26 cellular contexts compared by ENCODE assay signal in genomic region chrX:86237482-86237881, GRCh38.
"Had no signal": no experiment of that assay in that cellular context is flagged by ENCODE, and none has a peak within 500 bp of the region (broad histone marks: within the 10 kb centered on the region; RNA-seq: fewer than 3 reads in every experiment).

No MANE protein-coding gene starts in this region.

- H3K4me1 Mint-ChIP-seq: activated CD4-positive, alpha-beta T cell treated with anti-CD3 and anti-CD28 coated beads, Interleukin-2, amount 10 ng/mL, durations not matched to agents 24 days and 14 days; activated naive CD8-positive, alpha-beta T cell treated with anti-CD3 and anti-CD28 coated beads for 36 hours; activated T-helper 17 cell treated with anti-CD3 and anti-CD28 coated beads, Interleukin-2, amount 50 U/mL, for 72 hours; central memory CD8-positive, alpha-beta T cell had no signal

- H2AFZ ChIP-seq: PC-9 had no signal

- DNase-seq: activated CD4-positive, alpha-beta T cell treated with anti-CD3 and anti-CD28 coated beads, Interleukin-2, amount 10 ng/mL, durations not matched to agents 24 days and 14 days; activated CD4-positive, alpha-beta T cell treated with anti-CD3 and anti-CD28 coated beads, Interleukin-2, amount 50 U/mL, for 4 hours; activated CD8-positive, alpha-beta T cell treated with anti-CD3 and anti-CD28 coated beads for 36 hours; activated effector memory CD4-positive, alpha-beta T cell treated with anti-CD3 and anti-CD28 coated beads, Interleukin-2, amount 50 U/mL, for 16 hours; activated naive CD4-positive, alpha-beta T cell; activated naive CD4-positive, alpha-beta T cell treated with anti-CD3 and anti-CD28 coated beads, Interleukin-2, amount 50 U/mL, for 16 hours; activated naive CD8-positive, alpha-beta T cell treated with anti-CD3 and anti-CD28 coated beads for 36 hours; activated T-cell treated with anti-CD3 and anti-CD28 coated beads, Interleukin-2, amount 50 U/mL, for 1 hour; activated T-cell treated with anti-CD3 and anti-CD28 coated beads, Interleukin-2, amount 50 U/mL, for 72 hours; MM.1S; MV-4-11; NCI-H1092; NCI-H1436 treated with DMSO at 0.1 percent for 48 hours; NCI-H1694 treated with DMSO at 0.1 percent for 48 hours; NCI-H2029; NCI-H510A; NCI-H526; NCI-H748 treated with DMSO at 0.1 percent for 48 hours; PC-9; Right ventricle myocardium superior; SW 1271 had no signal

- H3K4me2 ChIP-seq: KMS-11, PC-9 had no signal

- H3K27ac Mint-ChIP-seq: activated CD4-positive, alpha-beta T cell treated with anti-CD3 and anti-CD28 coated beads, Interleukin-2, amount 10 ng/mL, durations not matched to agents 24 days and 14 days; activated CD8-positive, alpha-beta T cell treated with anti-CD3 and anti-CD28 coated beads for 36 hours; activated naive CD8-positive, alpha-beta T cell treated with anti-CD3 and anti-CD28 coated beads for 36 hours; activated T-cell treated with anti-CD3 and anti-CD28 coated beads, Interleukin-2, amount 50 U/mL, for 72 hours; activated T-helper 17 cell treated with anti-CD3 and anti-CD28 coated beads, Interleukin-2, amount 50 U/mL, for 72 hours had no signal

- H3K27me3 ChIP-seq: ascending aorta, cardiac muscle cell had no signal

- H3K9me3 ChIP-seq: ascending aorta had no signal

- H3K27ac ChIP-seq: ascending aorta, cardiac muscle cell, KMS-11, PC-9 had no signal

- H3K9ac ChIP-seq: KMS-11 had no signal

- H3K9me3 Mint-ChIP-seq: activated CD4-positive, alpha-beta T cell treated with anti-CD3 and anti-CD28 coated beads, Interleukin-2, amount 10 ng/mL, durations not matched to agents 24 days and 14 days had no signal

- H3K4me1 ChIP-seq: ascending aorta had no signal

- H3K4me3 Mint-ChIP-seq: activated CD4-positive, alpha-beta T cell treated with anti-CD3 and anti-CD28 coated beads, Interleukin-2, amount 10 ng/mL, durations not matched to agents 24 days and 14 days; activated CD8-positive, alpha-beta T cell treated with anti-CD3 and anti-CD28 coated beads for 36 hours; activated naive CD8-positive, alpha-beta T cell treated with anti-CD3 and anti-CD28 coated beads for 36 hours; activated T-cell treated with anti-CD3 and anti-CD28 coated beads, Interleukin-2, amount 50 U/mL, for 72 hours; activated T-helper 17 cell treated with anti-CD3 and anti-CD28 coated beads, Interleukin-2, amount 50 U/mL, for 72 hours; central memory CD8-positive, alpha-beta T cell had no signal

- H3K27me3 Mint-ChIP-seq: activated CD4-positive, alpha-beta T cell treated with anti-CD3 and anti-CD28 coated beads, Interleukin-2, amount 10 ng/mL, durations not matched to agents 24 days and 14 days; activated CD8-positive, alpha-beta T cell treated with anti-CD3 and anti-CD28 coated beads for 36 hours; activated naive CD8-positive, alpha-beta T cell treated with anti-CD3 and anti-CD28 coated beads for 36 hours; activated T-helper 17 cell treated with anti-CD3 and anti-CD28 coated beads, Interleukin-2, amount 50 U/mL, for 72 hours; central memory CD8-positive, alpha-beta T cell had no signal

- H3K36me3 Mint-ChIP-seq: activated naive CD8-positive, alpha-beta T cell treated with anti-CD3 and anti-CD28 coated beads for 36 hours had no signal
